In the genomic region with DNA sequence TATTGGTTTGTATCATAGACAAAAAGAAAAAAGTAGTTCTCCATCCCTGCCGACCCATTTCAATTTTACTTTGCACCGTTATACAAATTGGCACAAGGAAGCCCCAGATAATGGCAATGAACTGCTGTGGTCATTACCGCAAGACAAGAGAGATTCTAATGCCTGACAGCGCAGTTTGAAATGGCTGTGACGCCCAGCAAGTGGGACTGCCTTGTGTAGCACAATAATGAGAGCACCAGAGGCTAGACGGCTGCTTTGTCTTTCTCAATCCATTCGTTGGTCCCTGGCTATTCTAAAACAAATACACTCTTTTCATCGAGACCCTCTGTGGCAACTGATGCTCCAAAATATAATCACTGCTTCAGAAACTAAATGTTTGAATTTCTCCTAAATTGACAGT, we compare ENCODE assay signal across 20 cellular contexts.
DNase-seq lines count a peak whose midpoint lies in the region; ATAC-seq and TF ChIP-seq lines count a peak whose summit lies in the region.
"Had no signal": no experiment of that assay in that cellular context is flagged by ENCODE, and none has a peak within 500 bp of the region (broad histone marks: within the 10 kb centered on the region; RNA-seq: fewer than 3 reads in every experiment).

No MANE protein-coding gene starts in this region.

- no peak overlapping the region for H3K23ac ChIP-seq in IMR-90 (ENCODE audit: low read depth, low read length)

- peaks cover 4% of the 10 kb centered on the region; the same call in 1 of the 2 replicates for H3K9me3 ChIP-seq in IMR-90 (ENCODE audit: control insufficient read depth, insufficient read depth, low read length)
- no peaks in the 10 kb centered on the region for H3K9me3 ChIP-seq in neural progenitor cell (ENCODE audit: low read depth)
- H3K9me3 ChIP-seq: A549, BLaER1 had no signal

- intact Hi-C loops in IMR-90 (cut with micrococcal nuclease): loop anchor here (5.0 kb wide), 2 partner anchors 325 to 365 kb away; partner anchors contain the start of gene VEGFC

- peak; percentile 89 for ATAC-seq in GM23338
- no peak for ATAC-seq in IMR-90 (ENCODE audit: low read depth)
- no peak for ATAC-seq in GM21423 (IDR thresholded peaks at IDR 0.05; ENCODE audit: unreplicated experiment)
- ATAC-seq: A549, PC-3, SK-N-SH treated with all-trans-retinoic acid at 6 μM for 48 hours had no signal

- CTCF ChIA-PET in IMR-90 (lab: Yijun Ruan, JAX): no interaction called here

- 0 out of 2 replicates have a peak, but pooled peaks cover 5% of the 10 kb centered on the region for H3K9me2 ChIP-seq in GM23338 (ENCODE audit: insufficient read depth)

- no peaks in the 10 kb centered on the region for H3K79me1 ChIP-seq in IMR-90 (ENCODE audit: low read depth in 1 of 2, low read length in 2 of 2)

- peak overlapping the region; percentile 66 for H2BK120ac ChIP-seq in IMR-90 (ENCODE audit: low read depth, low read length)

- dilution Hi-C loops in IMR-90 (cut with HindIII; ENCODE audit: low sequenced_read_pairs, unreplicated experiment): no loop called here

- H4K91ac ChIP-seq in IMR-90 (ENCODE audit: insufficient read depth, low read depth, low read length): peak overlapping the region; percentile 77

- H2AK9ac ChIP-seq in IMR-90 (replicated peaks; ENCODE audit: low read depth, low read length, poor library complexity): no peak overlapping the region

- peak overlapping the region; percentile 81; the same call in 1 of the 2 replicates for H2AK5ac ChIP-seq in IMR-90 (ENCODE audit: low read depth, low read length)

- no peak for TF ChIP-seq POLR2A in IMR-90 (IDR thresholded peaks at IDR 0.05; ENCODE audit: low read depth, low read length)

- no peaks in the 10 kb centered on the region for H3K79me2 ChIP-seq in GM23338 (replicated peaks; ENCODE audit: insufficient read depth)
- H3K79me2 ChIP-seq in neural progenitor cell (ENCODE audit: low read depth): no peaks in the 10 kb centered on the region

- H3K27me3 ChIP-seq in GM23338 (ENCODE audit: insufficient read depth) (no peaks in the 10 kb centered on the region), IMR-90 (ENCODE audit: control insufficient read depth, insufficient read depth, low read length) (no peaks in the 10 kb centered on the region), neural progenitor cell (no peaks in the 10 kb centered on the region)
- H3K27me3 ChIP-seq: BLaER1 had no signal

- no peak for TF ChIP-seq RAD21 in IMR-90 (IDR thresholded peaks at IDR 0.05; ENCODE audit: low read length)

- H3K9me1 ChIP-seq in IMR-90 (ENCODE audit: insufficient read depth, low read length): no peaks in the 10 kb centered on the region

- peaks cover 2% of the 10 kb centered on the region for H3K27me3 Mint-ChIP-seq in GM23338 (ENCODE audit: insufficient read depth, low read depth, poor library complexity)
- peaks cover 2% of the 10 kb centered on the region for H3K27me3 Mint-ChIP-seq in neural progenitor cell (ENCODE audit: insufficient read depth, low read depth)

- H3K27ac Mint-ChIP-seq in GM23338: peak overlapping the region; percentile 79; the same call in 1 of the 2 replicates
- H3K27ac Mint-ChIP-seq in neural progenitor cell: no peak overlapping the region
- H3K27ac Mint-ChIP-seq: CD4-positive, alpha-beta memory T cell had no signal

- H3K4me3 ChIP-seq in GM23338 (no peak overlapping the region), IMR-90 (ENCODE audit: insufficient read depth, low read depth, low read length) (no peak overlapping the region), neural progenitor cell (no peak overlapping the region)
- H3K4me3 ChIP-seq: A549, BLaER1, GM23248 had no signal

- H3K4me1 Mint-ChIP-seq in GM23338 (peaks cover 11% of the 10 kb centered on the region), neural progenitor cell (peaks cover 24% of the 10 kb centered on the region)
- H3K4me1 Mint-ChIP-seq: CD4-positive, alpha-beta memory T cell had no signal

- TF ChIP-seq CTCF in GM23338 (conservative IDR thresholded peaks at IDR 0.05; ENCODE audit: low read depth in 2 of 2) (no peak), IMR-90 (conservative IDR thresholded peaks at IDR 0.05; ENCODE audit: low read depth, low read length) (no peak), neural progenitor cell (IDR thresholded peaks at IDR 0.05) (no peak)

- H3K9ac ChIP-seq in IMR-90 (ENCODE audit: low read depth, low read length) (no peak overlapping the region), neural progenitor cell (no peak overlapping the region)
- H3K9ac ChIP-seq: BLaER1, GM23248 had no signal

- H3K4me1 ChIP-seq in GM23338 (ENCODE audit: insufficient read depth): peaks cover 24% of the 10 kb centered on the region
- H3K4me1 ChIP-seq in IMR-90 (ENCODE audit: control insufficient read depth, insufficient read depth, low read length): peaks cover 2% of the 10 kb centered on the region
- peaks cover 3% of the 10 kb centered on the region for H3K4me1 ChIP-seq in neural progenitor cell
- H3K4me1 ChIP-seq: A549, BLaER1 had no signal

- no peaks in the 10 kb centered on the region for H4K20me1 ChIP-seq in GM23338 (replicated peaks; ENCODE audit: insufficient read depth)
- no peaks in the 10 kb centered on the region for H4K20me1 ChIP-seq in IMR-90 (ENCODE audit: insufficient read depth, low read length)
- no peaks in the 10 kb centered on the region for H4K20me1 ChIP-seq in neural progenitor cell (ENCODE audit: low read depth)
- H4K20me1 ChIP-seq: BLaER1 had no signal

- peak overlapping the region; percentile 33; the same call in 1 of the 2 replicates for H2AFZ ChIP-seq in GM23338
- H2AFZ ChIP-seq in IMR-90 (replicated peaks; ENCODE audit: low read length, poor library complexity): no peak overlapping the region
- H2AFZ ChIP-seq in neural progenitor cell (replicated peaks): no peak overlapping the region
- H2AFZ ChIP-seq: GM23248 had no signal

- peak overlapping the region; percentile 38 for H3K4ac ChIP-seq in IMR-90 (ENCODE audit: low read depth, low read length)

- no TSS peak for BruUV-seq in IMR-90 (replicated peaks; lab: Mats Ljungman, UMichigan)

- POLR2A ChIA-PET in IMR-90 (lab: Charles Lee; ENCODE audit: unreplicated experiment): no interaction called here

- peak overlapping the region; percentile 78 for H2BK5ac ChIP-seq in IMR-90 (ENCODE audit: low read depth, low read length, poor library complexity, severe bottlenecking)

- H3K4me2 ChIP-seq in GM23338 (peak overlapping the region; percentile 52), IMR-90 (ENCODE audit: low read depth, low read length) (no peak overlapping the region), neural progenitor cell (no peak overlapping the region)
- H3K4me2 ChIP-seq: A549, BLaER1 had no signal

- peak overlapping the region; percentile 88; the same call in 2 of the 3 replicates for H2BK15ac ChIP-seq in IMR-90 (ENCODE audit: low read depth, low read length)

- H3K4me3 Mint-ChIP-seq in GM23338 (no peak overlapping the region), neural progenitor cell (no peak overlapping the region)
- H3K4me3 Mint-ChIP-seq: CD4-positive, alpha-beta memory T cell had no signal

- 0 out of 2 replicates have a peak overlapping the region, but pooled peaks have one; percentile 25 for H3K14ac ChIP-seq in IMR-90 (replicated peaks; ENCODE audit: low read depth, low read length)

- no peak overlapping the region for H3K56ac ChIP-seq in IMR-90 (ENCODE audit: extremely low read depth, insufficient read depth, low read length)

- DNase-seq in GM23338 (ENCODE audit: low spot score): peak; percentile 33
- no peak for DNase-seq in IMR-90
- DNase-seq in astrocyte of the hippocampus (ENCODE audit: low read depth, low spot score): peak; percentile 23
- DNase-seq in neural progenitor cell (ENCODE audit: low spot score): peak; percentile 62
- DNase-seq in activated naive CD4-positive, alpha-beta T cell treated with Interleukin-2 at 50 U/mL for 16 hours: no peak
- DNase-seq in NCI-H2081 treated with DMSO at 0.1 percent for 48 hours (lab: John Stamatoyannopoulos, UW): no peak
- DNase-seq: CD4-positive, alpha-beta memory T cell; GF-D8; GM23248; NCI-H1105; NCI-H1694; NCI-H345; NCI-H526; PC-3; SIG-M5 had no signal

- no peaks in the 10 kb centered on the region for H3F3A ChIP-seq in GM23338 (replicated peaks; ENCODE audit: low read depth)
- no peaks in the 10 kb centered on the region for H3F3A ChIP-seq in neural progenitor cell (ENCODE audit: low read depth)

- 91% methylated on average over 5 of the region's 8 CpGs; no CpG with 5 or more reads in 1 of the 2 experiments for WGBS in IMR-90 (ENCODE audit: extremely low coverage in 2 of 2, insufficient read length in 1 of 2), 2 experiments

- H3K27ac ChIP-seq in GM23338 (ENCODE audit: low read depth) (no peak overlapping the region), IMR-90 (ENCODE audit: insufficient read depth, low read length) (peak overlapping the region; percentile 66; the same call in 1 of the 2 replicates), neural progenitor cell (no peak overlapping the region)
- H3K27ac ChIP-seq: A549, BLaER1, RWPE1 had no signal

- in situ Hi-C loops in IMR-90 (cut with MboI; ENCODE audit: low sequenced_read_pairs): loop anchor here (10.0 to 25.0 kb wide), 2 partner anchors 218 to 445 kb away; no protein-coding TSS in a partner anchor

- H3K36me3 ChIP-seq in GM23338 (ENCODE audit: insufficient read depth) (no peaks in the 10 kb centered on the region), IMR-90 (ENCODE audit: control insufficient read depth, insufficient read depth, low read length) (no peaks in the 10 kb centered on the region), neural progenitor cell (no peaks in the 10 kb centered on the region)
- H3K36me3 ChIP-seq: BLaER1 had no signal

- H2BK20ac ChIP-seq in IMR-90 (ENCODE audit: low read depth, low read length): peak overlapping the region; percentile 77; the same call in 1 of the 2 replicates

- peak overlapping the region; percentile 81 for H4K5ac ChIP-seq in IMR-90 (ENCODE audit: low read depth, low read length)

- peak overlapping the region; percentile 76 for H3K18ac ChIP-seq in IMR-90 (ENCODE audit: low read depth, low read length)

- peak overlapping the region in 1 of 2 experiments; percentile 37; a peak in 2 of 4 replicates for H4K8ac ChIP-seq in IMR-90 (ENCODE audit: low read depth in 2 of 2, low read length in 2 of 2)

- H3K9me3 Mint-ChIP-seq in GM23338 (peaks cover 21% of the 10 kb centered on the region; the same call in 2 of the 3 replicates), neural progenitor cell (peaks cover 25% of the 10 kb centered on the region)

- H3K36me3 Mint-ChIP-seq in GM23338 (ENCODE audit: low read depth): peaks cover 10% of the 10 kb centered on the region; the same call in 1 of the 3 replicates
- peaks cover 5% of the 10 kb centered on the region for H3K36me3 Mint-ChIP-seq in neural progenitor cell
- H3K36me3 Mint-ChIP-seq: CD4-positive, alpha-beta memory T cell had no signal

TF ChIP-seq in IMR-90, 13 proteins besides CTCF, POLR2A, EP300 and RAD21 (continues in another document):
- TF ChIP-seq MAFK (IDR thresholded peaks at IDR 0.05; ENCODE audit: low read depth, low read length) (no peak), RFX5 (IDR thresholded peaks at IDR 0.05; ENCODE audit: low read depth, low read length) (no peak), FOS (IDR thresholded peaks at IDR 0.05; ENCODE audit: low read depth, low read length) (no peak), NFE2L2 (IDR thresholded peaks at IDR 0.05; ENCODE audit: low read depth, low read length) (no peak), CHD1 (IDR thresholded peaks at IDR 0.05; ENCODE audit: low read depth, low read length) (no peak)

Comparison
In these comparisons a context has a peak if more than half of its experiments do, and no peak if none do; other contexts are left out.
1. DNase-seq: peak in GM23338 (single experiment), astrocyte of the hippocampus (single experiment) and neural progenitor cell (single experiment); none in IMR-90 (single experiment), activated naive CD4-positive, alpha-beta T cell treated with Interleukin-2 at 50 U/mL for 16 hours (single experiment) and NCI-H2081 treated with DMSO at 0.1 percent for 48 hours (single experiment).